Comparison of ENCODE assay signal across 1 cellular context in genomic region chr1:51203121-51203873, GRCh38.
TF ChIP-seq lines count a peak whose summit lies in the region.

No MANE protein-coding gene starts in this region.

TF ChIP-seq in HepG2, 621 proteins besides CTCF, POLR2A, EP300 and RAD21 (continued from another document):
- TF ChIP-seq RORA (CRISPR knock-in tag; IDR thresholded peaks at IDR 0.05), result no peak
- no peak for TF ChIP-seq ZMYM4 (CRISPR knock-in tag; IDR thresholded peaks at IDR 0.05)
- no peak for TF ChIP-seq GABPB1 (CRISPR knock-in tag; IDR thresholded peaks at IDR 0.05)
- TF ChIP-seq, protein P1, sequence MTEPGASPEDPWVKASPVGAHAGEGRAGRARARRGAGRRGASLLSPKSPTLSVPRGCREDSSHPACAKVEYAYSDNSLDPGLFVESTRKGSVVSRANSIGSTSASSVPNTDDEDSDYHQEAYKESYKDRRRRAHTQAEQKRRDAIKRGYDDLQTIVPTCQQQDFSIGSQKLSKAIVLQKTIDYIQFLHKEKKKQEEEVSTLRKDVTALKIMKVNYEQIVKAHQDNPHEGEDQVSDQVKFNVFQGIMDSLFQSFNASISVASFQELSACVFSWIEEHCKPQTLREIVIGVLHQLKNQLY (CRISPR knock-in tag; IDR thresholded peaks at IDR 0.05), result no peak
- TF ChIP-seq JARID2 (CRISPR knock-in tag; IDR thresholded peaks at IDR 0.05; ENCODE audit: insufficient replicate concordance), result no peak
- TF ChIP-seq, protein P2, sequence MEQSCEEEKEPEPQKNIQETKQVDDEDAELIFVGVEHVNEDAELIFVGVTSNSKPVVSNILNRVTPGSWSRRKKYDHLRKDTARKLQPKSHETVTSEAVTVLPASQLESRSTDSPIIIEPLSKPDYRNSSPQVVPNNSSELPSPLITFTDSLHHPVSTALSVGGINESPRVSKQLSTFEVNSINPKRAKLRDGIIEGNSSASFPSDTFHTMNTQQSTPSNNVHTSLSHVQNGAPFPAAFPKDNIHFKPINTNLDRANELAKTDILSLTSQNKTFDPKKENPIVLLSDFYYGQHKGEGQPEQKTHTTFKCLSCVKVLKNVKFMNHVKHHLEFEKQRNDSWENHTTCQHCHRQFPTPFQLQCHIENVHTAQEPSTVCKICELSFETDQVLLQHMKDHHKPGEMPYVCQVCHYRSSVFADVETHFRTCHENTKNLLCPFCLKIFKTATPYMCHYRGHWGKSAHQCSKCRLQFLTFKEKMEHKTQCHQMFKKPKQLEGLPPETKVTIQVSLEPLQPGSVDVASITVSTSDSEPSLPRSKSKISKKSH (CRISPR knock-in tag; IDR thresholded peaks at IDR 0.05; ENCODE audit: borderline replicate concordance), result no peak
- no peak for TF ChIP-seq PAWR (CRISPR knock-in tag; IDR thresholded peaks at IDR 0.05; ENCODE audit: borderline replicate concordance)
- no peak for TF ChIP-seq NR3C1 (CRISPR knock-in tag; IDR thresholded peaks at IDR 0.05)
- no peak for TF ChIP-seq SOX13 (IDR thresholded peaks at IDR 0.05)
- no peak for TF ChIP-seq SOX13 (CRISPR knock-in tag; conservative IDR thresholded peaks at IDR 0.05 in 1 of 2, IDR thresholded peaks at IDR 0.05 in 1 of 2)
